Comparison of ENCODE assay signal across 8 cellular contexts in the genomic region with DNA sequence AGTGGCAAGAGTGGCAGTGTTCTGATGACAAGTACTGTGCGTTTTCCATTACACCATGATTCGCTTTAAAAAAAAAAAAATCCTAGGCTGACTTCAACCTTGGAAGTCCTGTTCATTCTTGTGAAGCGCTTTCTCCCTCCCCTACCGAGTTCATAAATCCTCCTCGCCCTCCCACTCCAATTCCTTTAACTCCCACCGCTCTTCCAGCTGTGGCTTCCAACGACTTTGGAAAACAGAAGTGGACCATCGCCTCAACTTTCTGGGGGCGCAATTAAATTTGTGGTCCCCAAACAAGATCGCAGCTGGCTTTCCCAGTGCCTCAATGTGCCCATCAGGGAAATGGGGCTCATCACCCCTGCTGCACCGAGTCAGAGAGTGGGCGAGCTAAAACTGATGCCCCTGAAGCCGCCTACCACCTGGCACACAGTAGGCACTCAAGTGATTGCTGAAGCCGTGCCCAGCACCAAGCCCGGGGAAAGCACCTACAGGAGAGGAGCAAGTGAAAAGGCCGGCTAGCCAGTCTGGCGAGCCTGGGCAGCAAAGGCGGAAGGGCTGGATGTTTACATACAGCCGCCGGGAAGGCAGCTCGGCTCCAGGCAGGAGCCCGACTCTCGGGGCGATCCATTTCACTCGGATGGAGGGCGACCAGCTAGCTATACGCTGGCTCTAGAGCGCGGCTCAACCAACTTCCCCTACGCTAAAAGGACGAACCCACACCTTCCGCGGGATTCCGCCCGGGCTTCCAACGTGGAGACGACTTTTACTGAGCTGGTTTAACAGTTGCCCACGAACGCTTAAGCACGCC. TPM values are rescaled to one million over a fixed set of nuclear protein-coding genes. Genes with fewer than 3 reads are reported as not detected.
DNase-seq lines count a peak whose midpoint lies in the region; ATAC-seq and TF ChIP-seq lines count a peak whose summit lies in the region.

No MANE protein-coding gene starts in this region.

- peak overlapping the region; percentile 85 for H3K4me2 ChIP-seq in osteoblast (ENCODE audit: insufficient read depth, low read length)

- peak overlapping the region; percentile 79 for H2AFZ ChIP-seq in osteoblast (ENCODE audit: low read length)

- POLR2A ChIA-PET in activated CD4-positive, alpha-beta memory T cell treated with anti-CD3 and anti-CD28 coated beads, Interleukin-2, amount 10 ng/mL, durations not matched to agents 7 days and 5 days (lab: Charles Lee), result no interaction called here

- H3K27ac ChIP-seq in osteoblast (ENCODE audit: low read depth, low read length), result peak overlapping the region; percentile 54

- H3K9me3 Mint-ChIP-seq in activated naive CD4-positive, alpha-beta T cell treated with anti-CD3 and anti-CD28 coated beads, Interleukin-2, amount 50 U/mL, for 24 hours, result no peaks in the 10 kb centered on the region
- H3K9me3 Mint-ChIP-seq in activated CD4-positive, alpha-beta memory T cell treated with anti-CD3 and anti-CD28 coated beads, Interleukin-2, amount 10 ng/mL, durations not matched to agents 7 days and 5 days, result no peaks in the 10 kb centered on the region

- H3K27me3 ChIP-seq in MG63 (no peaks in the 10 kb centered on the region), osteoblast (ENCODE audit: insufficient read depth, low read length) (no peaks in the 10 kb centered on the region)

- H3K4me1 Mint-ChIP-seq in activated naive CD4-positive, alpha-beta T cell treated with anti-CD3 and anti-CD28 coated beads, Interleukin-2, amount 50 U/mL, for 24 hours, result no peaks in the 10 kb centered on the region
- H3K4me1 Mint-ChIP-seq in activated CD4-positive, alpha-beta memory T cell treated with anti-CD3 and anti-CD28 coated beads, Interleukin-2, amount 10 ng/mL, durations not matched to agents 7 days and 5 days, result peaks cover 6% of the 10 kb centered on the region

- ATAC-seq in GM19324 (IDR thresholded peaks at IDR 0.05; ENCODE audit: low FRiP score, unreplicated experiment) (no peak), HG03280 (IDR thresholded peaks at IDR 0.05; ENCODE audit: unreplicated experiment) (no peak)

- H3K4me3 ChIP-seq in MG63 (peak overlapping the region; percentile 74), osteoblast (ENCODE audit: insufficient read depth, low read length) (peak overlapping the region; percentile 91)

- H3K79me2 ChIP-seq in osteoblast (ENCODE audit: insufficient read depth, low read length), result peaks cover 64% of the 10 kb centered on the region

- peaks cover 30% of the 10 kb centered on the region for H3K27me3 Mint-ChIP-seq in activated naive CD4-positive, alpha-beta T cell treated with anti-CD3 and anti-CD28 coated beads, Interleukin-2, amount 50 U/mL, for 24 hours
- H3K27me3 Mint-ChIP-seq in activated CD4-positive, alpha-beta memory T cell treated with anti-CD3 and anti-CD28 coated beads, Interleukin-2, amount 10 ng/mL, durations not matched to agents 7 days and 5 days, result peaks cover 45% of the 10 kb centered on the region

- TF ChIP-seq CTCF in osteoblast (IDR thresholded peaks at IDR 0.05; ENCODE audit: extremely low read depth, low read depth, low read length), result no peak

- H3K4me3 Mint-ChIP-seq in activated naive CD4-positive, alpha-beta T cell treated with anti-CD3 and anti-CD28 coated beads, Interleukin-2, amount 50 U/mL, for 24 hours, result peak overlapping the region; percentile 39
- H3K4me3 Mint-ChIP-seq in activated CD4-positive, alpha-beta memory T cell treated with anti-CD3 and anti-CD28 coated beads, Interleukin-2, amount 10 ng/mL, durations not matched to agents 7 days and 5 days, result peak overlapping the region; percentile 52

- H4K20me1 ChIP-seq in osteoblast (ENCODE audit: insufficient read depth, low read length), result peaks cover 34% of the 10 kb centered on the region

- H3K4me1 ChIP-seq in osteoblast (ENCODE audit: insufficient read depth, low read length), result peaks cover 26% of the 10 kb centered on the region

- CTCF ChIA-PET in activated CD4-positive, alpha-beta memory T cell treated with anti-CD3 and anti-CD28 coated beads, Interleukin-2, amount 10 ng/mL, durations not matched to agents 7 days and 5 days (lab: Charles Lee), result no interaction called here

- no peaks in the 10 kb centered on the region for H3K36me3 Mint-ChIP-seq in activated naive CD4-positive, alpha-beta T cell treated with anti-CD3 and anti-CD28 coated beads, Interleukin-2, amount 50 U/mL, for 24 hours
- no peaks in the 10 kb centered on the region for H3K36me3 Mint-ChIP-seq in activated CD4-positive, alpha-beta memory T cell treated with anti-CD3 and anti-CD28 coated beads, Interleukin-2, amount 10 ng/mL, durations not matched to agents 7 days and 5 days (ENCODE audit: low read depth)

- H3K9me3 ChIP-seq in MG63 (no peaks in the 10 kb centered on the region), osteoblast (ENCODE audit: low read depth, low read length) (no peaks in the 10 kb centered on the region)

- H3K27ac Mint-ChIP-seq in activated naive CD4-positive, alpha-beta T cell treated with anti-CD3 and anti-CD28 coated beads, Interleukin-2, amount 50 U/mL, for 24 hours, result no peak overlapping the region
- no peak overlapping the region for H3K27ac Mint-ChIP-seq in activated CD4-positive, alpha-beta memory T cell treated with anti-CD3 and anti-CD28 coated beads, Interleukin-2, amount 10 ng/mL, durations not matched to agents 7 days and 5 days

- DNase-seq in activated naive CD4-positive, alpha-beta T cell (lab: John Stamatoyannopoulos, UW), result no peak
- peak; percentile 54 for DNase-seq in MG63
- no peak for DNase-seq in activated CD4-positive, alpha-beta memory T cell treated with anti-CD3 and anti-CD28 coated beads, Interleukin-2, amount 10 ng/mL, durations not matched to agents 7 days and 5 days
- peak; percentile 28 for DNase-seq in germinal center (ENCODE audit: low spot score)
- peak; percentile 92 for DNase-seq in osteoblast (ENCODE audit: insufficient read length, low spot score, missing footprints)

- H3K36me3 ChIP-seq in MG63, result peaks cover 5% of the 10 kb centered on the region
- peaks cover 6% of the 10 kb centered on the region for H3K36me3 ChIP-seq in osteoblast (ENCODE audit: insufficient read depth, low read length)

RNA-seq across cellular contexts. Expression of a gene that starts 1.3 kb away (rescaled TPM):
- total RNA-seq in MG63 (2014; rRNA removed; shearing (Covaris generic); ENCODE audit: low replicate concordance), result 24.3 and 25.7 TPM in 2 replicates
- total RNA-seq in activated CD4-positive, alpha-beta memory T cell treated with anti-CD3 and anti-CD28 coated beads, Interleukin-2, amount 10 ng/mL, durations not matched to agents 7 days and 5 days, result not detected
- total RNA-seq in osteoblast, result 243 and 286 TPM in 2 replicates

Comparison
In these comparisons a context has a peak if more than half of its experiments do, and no peak if none do; other contexts are left out.
1. DNase-seq: peak in MG63 (single experiment), germinal center (single experiment) and osteoblast (single experiment); none in activated naive CD4-positive, alpha-beta T cell (0 of 4) and activated CD4-positive, alpha-beta memory T cell treated with anti-CD3 and anti-CD28 coated beads, Interleukin-2, amount 10 ng/mL, durations not matched to agents 7 days and 5 days (single experiment).
2. RNA of a gene that starts 1.3 kb away (total RNA-seq): 243 to 286 TPM in osteoblast and 24.3 to 25.7 TPM in MG63; not detected in activated CD4-positive, alpha-beta memory T cell treated with anti-CD3 and anti-CD28 coated beads, Interleukin-2, amount 10 ng/mL, durations not matched to agents 7 days and 5 days; every median in the first group is over 10 times any median in the second.